In genomic region chr1:77228836-77229235, GRCh38 we compare ENCODE assay signal across 18 cellular contexts.
"Had no signal": no experiment of that assay in that cellular context is flagged by ENCODE, and none has a peak within 500 bp of the region (broad histone marks: within the 10 kb centered on the region; RNA-seq: fewer than 3 reads in every experiment).

No MANE protein-coding gene starts in this region.

- H3K27ac Mint-ChIP-seq: activated naive CD8-positive, alpha-beta T cell treated with anti-CD3 and anti-CD28 coated beads, Interleukin-2, amount 10 ng/mL, durations not matched to agents 7 days and 5 days; immature natural killer cell; naive B cell had no signal

- H3K4me3 ChIP-seq: gastrocnemius medialis, heart left ventricle, lung, tibial artery had no signal

- H3K4me3 Mint-ChIP-seq: activated naive CD8-positive, alpha-beta T cell treated with anti-CD3 and anti-CD28 coated beads, Interleukin-2, amount 10 ng/mL, durations not matched to agents 7 days and 5 days; immature natural killer cell; naive B cell had no signal

- H3K27ac ChIP-seq: gastrocnemius medialis, heart left ventricle, tibial artery had no signal

- H3K4me1 ChIP-seq: gastrocnemius medialis, heart left ventricle, tibial artery had no signal

- H3K9me3 ChIP-seq: gastrocnemius medialis had no signal

- H3K36me3 ChIP-seq: gastrocnemius medialis, heart left ventricle, tibial artery had no signal

- H3K27me3 ChIP-seq: gastrocnemius medialis, heart left ventricle, tibial artery had no signal

- H3K27me3 Mint-ChIP-seq: activated naive CD8-positive, alpha-beta T cell treated with anti-CD3 and anti-CD28 coated beads, Interleukin-2, amount 10 ng/mL, durations not matched to agents 7 days and 5 days had no signal

- DNase-seq: activated CD4-positive, alpha-beta T cell treated with anti-CD3 and anti-CD28 coated beads, Interleukin-2, amount 50 U/mL, for 1 hour; activated naive CD4-positive, alpha-beta T cell; activated naive CD8-positive, alpha-beta T cell treated with anti-CD3 and anti-CD28 coated beads, Interleukin-2, amount 10 ng/mL, durations not matched to agents 7 days and 5 days; cortex of kidney; effector memory CD4-positive, alpha-beta T cell; gastrocnemius medialis; heart left ventricle; immature natural killer cell; left cardiac atrium; naive B cell; posterior cingulate gyrus; right cardiac atrium; small intestine; stimulated activated CD4-positive, alpha-beta T cell treated with anti-CD3 and anti-CD28 coated beads, Interleukin-4, amount 100 ng/mL, for 24 hours; stimulated activated naive CD4-positive, alpha-beta T cell; T-helper 9 cell; tibial artery had no signal

- H3K4me1 Mint-ChIP-seq: activated naive CD8-positive, alpha-beta T cell treated with anti-CD3 and anti-CD28 coated beads, Interleukin-2, amount 10 ng/mL, durations not matched to agents 7 days and 5 days; immature natural killer cell; naive B cell had no signal
